17 cellular contexts compared by ENCODE assay signal in the genomic region with DNA sequence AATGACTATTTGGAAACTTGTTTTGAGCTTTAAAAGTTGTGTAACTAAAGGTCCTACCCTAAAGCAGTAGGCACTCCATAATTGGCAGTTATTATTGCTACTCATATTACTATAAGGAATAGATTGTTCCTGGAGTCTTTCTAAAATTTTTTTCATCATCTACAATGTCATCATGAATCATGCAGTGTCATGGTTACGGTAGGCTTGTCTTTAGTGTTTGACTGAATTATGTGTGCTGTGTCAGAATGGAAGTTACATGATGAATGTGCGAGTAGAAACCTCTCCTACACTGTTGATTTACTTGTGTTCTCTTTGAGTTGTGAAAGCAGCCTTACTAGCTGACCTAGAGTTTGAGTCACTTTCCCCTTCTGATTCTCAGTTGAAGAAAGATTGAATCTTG.
DNase-seq lines count a peak whose midpoint lies in the region; ATAC-seq and TF ChIP-seq lines count a peak whose summit lies in the region.
"Had no signal": no experiment of that assay in that cellular context is flagged by ENCODE, and none has a peak within 500 bp of the region (broad histone marks: within the 10 kb centered on the region; RNA-seq: fewer than 3 reads in every experiment).

No MANE protein-coding gene starts in this region.

- no peaks in the 10 kb centered on the region for H3K4me1 Mint-ChIP-seq in activated T-helper 17 cell treated with anti-CD3 and anti-CD28 coated beads, Interleukin-2, amount 50 U/mL, for 72 hours
- H3K4me1 Mint-ChIP-seq: CD4-positive, alpha-beta memory T cell had no signal

- TF ChIP-seq POLR2A in thyroid gland (IDR thresholded peaks at IDR 0.05) (no peak), heart left ventricle (IDR thresholded peaks at IDR 0.05) (no peak)

- 76% methylated on average over 2 of the region's 2 CpGs for WGBS in right cardiac atrium
- 80 to 82% methylated on average over 2 of the region's 2 CpGs for WGBS in thyroid gland, 2 donors
- 79 to 89% (median 83%) methylated on average over 2 of the region's 2 CpGs for WGBS in heart left ventricle, 4 donors

- DNase-seq in skeletal muscle cell (ENCODE audit: low read depth) (peak; percentile 48), right cardiac atrium (no peak), thyroid gland (no peak), NOMO-1 treated with DMSO at 0.1 percent for 48 hours (lab: John Stamatoyannopoulos, UW; ENCODE audit: unreplicated experiment) (no peak), heart left ventricle (no peak)
- DNase-seq: activated CD4-positive, CD25-positive, alpha-beta regulatory T cell treated with anti-CD3 and anti-CD28 coated beads, Interleukin-2, amount 50 U/mL, for 72 hours; CD4-positive, alpha-beta memory T cell; effector CD8-positive, alpha-beta T cell; GM23248; head of caudate nucleus; left ventricle myocardium inferior had no signal

- H3K36me3 ChIP-seq in thyroid gland: no peaks in the 10 kb centered on the region
- no peaks in the 10 kb centered on the region for H3K36me3 ChIP-seq in heart left ventricle
- H3K36me3 ChIP-seq: left ventricle myocardium inferior, thoracic aorta had no signal

- TF ChIP-seq CTCF in thyroid gland (IDR thresholded peaks at IDR 0.05) (no peak), heart left ventricle (IDR thresholded peaks at IDR 0.05) (no peak)

- no peak overlapping the region for H3K4me3 ChIP-seq in skeletal muscle cell (ENCODE audit: low read depth, low read length)
- no peak overlapping the region for H3K4me3 ChIP-seq in right cardiac atrium (ENCODE audit: low read length)
- H3K4me3 ChIP-seq in thyroid gland (replicated peaks in 1 of 3): no peak overlapping the region
- H3K4me3 ChIP-seq in heart left ventricle: no peak overlapping the region
- H3K4me3 ChIP-seq: GM23248, left ventricle myocardium inferior, skin epidermis, thoracic aorta had no signal

- no peak overlapping the region for H3K27ac ChIP-seq in right cardiac atrium (ENCODE audit: low read length)
- no peak overlapping the region for H3K27ac ChIP-seq in thyroid gland
- no peak overlapping the region for H3K27ac ChIP-seq in heart left ventricle
- H3K27ac ChIP-seq: GM23248, left ventricle myocardium inferior, skin epidermis, thoracic aorta had no signal

- no peaks in the 10 kb centered on the region for H3K27me3 Mint-ChIP-seq in activated T-helper 17 cell treated with anti-CD3 and anti-CD28 coated beads, Interleukin-2, amount 50 U/mL, for 72 hours
- H3K27me3 Mint-ChIP-seq: CD4-positive, alpha-beta memory T cell had no signal

- H3K9me3 ChIP-seq in right cardiac atrium (ENCODE audit: control insufficient read depth, low read length) (no peaks in the 10 kb centered on the region), thyroid gland (no peaks in the 10 kb centered on the region), heart left ventricle (peaks cover 0 to 14% (median 0%) of the 10 kb centered on the region in 12 donors)
- H3K9me3 ChIP-seq: thoracic aorta had no signal

- H3K36me3 Mint-ChIP-seq in activated T-helper 17 cell treated with anti-CD3 and anti-CD28 coated beads, Interleukin-2, amount 50 U/mL, for 72 hours (ENCODE audit: low read depth): no peaks in the 10 kb centered on the region
- H3K36me3 Mint-ChIP-seq: CD4-positive, alpha-beta memory T cell had no signal

- H3K27me3 ChIP-seq in right cardiac atrium (ENCODE audit: control insufficient read depth, insufficient read depth): no peaks in the 10 kb centered on the region
- no peaks in the 10 kb centered on the region for H3K27me3 ChIP-seq in thyroid gland
- H3K27me3 ChIP-seq in heart left ventricle: no peaks in the 10 kb centered on the region

- H3K4me3 Mint-ChIP-seq in activated T-helper 17 cell treated with anti-CD3 and anti-CD28 coated beads, Interleukin-2, amount 50 U/mL, for 72 hours: no peak overlapping the region
- H3K4me3 Mint-ChIP-seq: CD4-positive, alpha-beta memory T cell had no signal

- intact Hi-C loops in right cardiac atrium (cut with DNase I) (no loop called here), thyroid gland (cut with DNase I) (no loop called here), heart left ventricle (cut with DNase I) (no loop called here)

- peaks cover 22% of the 10 kb centered on the region for H3K9me3 Mint-ChIP-seq in activated T-helper 17 cell treated with anti-CD3 and anti-CD28 coated beads, Interleukin-2, amount 50 U/mL, for 72 hours

- no peak overlapping the region for H3K27ac Mint-ChIP-seq in activated T-helper 17 cell treated with anti-CD3 and anti-CD28 coated beads, Interleukin-2, amount 50 U/mL, for 72 hours
- H3K27ac Mint-ChIP-seq: activated T-helper 2 cell treated with anti-CD3 and anti-CD28 coated beads, Interferon-gamma antibody, Interleukin-2, Interleukin-4, amounts not matched to agents 10 μg/mL and 5 μg/mL and 100 μg/mL, durations not matched to agents 14 hours and 24 hours and 36 hours; CD4-positive, alpha-beta memory T cell had no signal

- H3K4me1 ChIP-seq in right cardiac atrium (ENCODE audit: control insufficient read depth, insufficient read depth, low read length) (no peaks in the 10 kb centered on the region), thyroid gland (no peaks in the 10 kb centered on the region), heart left ventricle (no peaks in the 10 kb centered on the region)
- H3K4me1 ChIP-seq: left ventricle myocardium inferior had no signal

- ATAC-seq in GM19467 (IDR thresholded peaks at IDR 0.05; ENCODE audit: unreplicated experiment): peak; percentile 59
- peak; percentile 45 for ATAC-seq in HG03159 (IDR thresholded peaks at IDR 0.05; ENCODE audit: unreplicated experiment)
- ATAC-seq in activated T-helper 17 cell treated with anti-CD3 and anti-CD28 coated beads, Interleukin-2, amount 50 U/mL, for 72 hours (replicated peaks): peak; percentile 24
- ATAC-seq in right cardiac atrium: no peak
- no peak for ATAC-seq in heart left ventricle

Comparison
In these comparisons a context has a peak if more than half of its experiments do, and no peak if none do; other contexts are left out.
1. ATAC-seq: peak in GM19467 (single experiment), HG03159 (single experiment) and activated T-helper 17 cell treated with anti-CD3 and anti-CD28 coated beads, Interleukin-2, amount 50 U/mL, for 72 hours (single experiment); none in right cardiac atrium (0 of 2) and heart left ventricle (0 of 4).